In the genomic region with DNA sequence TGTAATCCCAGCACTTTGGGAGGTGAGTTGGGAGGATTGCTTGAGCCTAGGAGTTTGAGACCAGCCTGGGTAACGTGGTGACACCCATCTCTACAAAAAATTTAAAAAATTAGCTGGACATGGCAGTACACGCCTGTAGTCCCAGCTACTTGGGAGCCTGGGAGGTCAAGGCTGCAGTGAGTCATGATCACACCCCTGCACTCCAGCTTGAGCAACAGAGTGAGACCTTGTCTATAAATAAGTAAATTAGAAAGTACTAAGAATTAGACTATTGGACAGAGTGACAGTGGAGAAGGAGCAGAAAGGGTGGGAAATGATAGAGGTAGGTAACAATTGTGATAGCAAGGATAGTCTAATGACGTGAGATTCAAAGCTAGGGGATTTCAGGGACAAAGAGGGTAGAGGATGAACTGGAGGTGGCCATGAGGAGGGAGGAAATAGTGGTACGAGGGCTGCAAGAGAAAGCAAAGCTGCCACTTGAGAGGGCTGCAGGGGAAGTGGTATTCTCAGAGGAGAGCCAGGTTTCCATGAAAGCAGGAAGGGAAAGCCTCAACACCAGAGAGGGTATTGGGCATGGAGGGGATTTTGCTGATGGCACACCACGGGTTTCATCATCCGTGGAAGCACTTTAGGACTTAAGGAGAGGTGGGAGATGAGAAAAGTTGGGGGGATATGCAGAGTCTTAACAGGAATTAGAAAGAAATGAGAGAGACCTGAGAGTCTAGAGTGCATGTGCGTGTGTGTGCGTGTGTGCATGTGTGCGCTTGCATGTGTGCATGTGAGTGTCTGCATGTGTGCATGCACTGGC, we compare ENCODE assay signal across 1 cellular context.
TF ChIP-seq lines count a peak whose summit lies in the region.

No MANE protein-coding gene starts in this region.

TF ChIP-seq in GM12878, 131 proteins besides CTCF, POLR2A, EP300 and RAD21 (continued from another document and continues in another):
- TF ChIP-seq, protein P1, sequence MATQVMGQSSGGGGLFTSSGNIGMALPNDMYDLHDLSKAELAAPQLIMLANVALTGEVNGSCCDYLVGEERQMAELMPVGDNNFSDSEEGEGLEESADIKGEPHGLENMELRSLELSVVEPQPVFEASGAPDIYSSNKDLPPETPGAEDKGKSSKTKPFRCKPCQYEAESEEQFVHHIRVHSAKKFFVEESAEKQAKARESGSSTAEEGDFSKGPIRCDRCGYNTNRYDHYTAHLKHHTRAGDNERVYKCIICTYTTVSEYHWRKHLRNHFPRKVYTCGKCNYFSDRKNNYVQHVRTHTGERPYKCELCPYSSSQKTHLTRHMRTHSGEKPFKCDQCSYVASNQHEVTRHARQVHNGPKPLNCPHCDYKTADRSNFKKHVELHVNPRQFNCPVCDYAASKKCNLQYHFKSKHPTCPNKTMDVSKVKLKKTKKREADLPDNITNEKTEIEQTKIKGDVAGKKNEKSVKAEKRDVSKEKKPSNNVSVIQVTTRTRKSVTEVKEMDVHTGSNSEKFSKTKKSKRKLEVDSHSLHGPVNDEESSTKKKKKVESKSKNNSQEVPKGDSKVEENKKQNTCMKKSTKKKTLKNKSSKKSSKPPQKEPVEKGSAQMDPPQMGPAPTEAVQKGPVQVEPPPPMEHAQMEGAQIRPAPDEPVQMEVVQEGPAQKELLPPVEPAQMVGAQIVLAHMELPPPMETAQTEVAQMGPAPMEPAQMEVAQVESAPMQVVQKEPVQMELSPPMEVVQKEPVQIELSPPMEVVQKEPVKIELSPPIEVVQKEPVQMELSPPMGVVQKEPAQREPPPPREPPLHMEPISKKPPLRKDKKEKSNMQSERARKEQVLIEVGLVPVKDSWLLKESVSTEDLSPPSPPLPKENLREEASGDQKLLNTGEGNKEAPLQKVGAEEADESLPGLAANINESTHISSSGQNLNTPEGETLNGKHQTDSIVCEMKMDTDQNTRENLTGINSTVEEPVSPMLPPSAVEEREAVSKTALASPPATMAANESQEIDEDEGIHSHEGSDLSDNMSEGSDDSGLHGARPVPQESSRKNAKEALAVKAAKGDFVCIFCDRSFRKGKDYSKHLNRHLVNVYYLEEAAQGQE (IDR thresholded peaks at IDR 0.05; ENCODE audit: low read depth, low read length) = no peak
- TF ChIP-seq ZZZ3 (IDR thresholded peaks at IDR 0.05; ENCODE audit: control insufficient read depth, insufficient read length, low read depth) = no peak
- TF ChIP-seq, protein P2, sequence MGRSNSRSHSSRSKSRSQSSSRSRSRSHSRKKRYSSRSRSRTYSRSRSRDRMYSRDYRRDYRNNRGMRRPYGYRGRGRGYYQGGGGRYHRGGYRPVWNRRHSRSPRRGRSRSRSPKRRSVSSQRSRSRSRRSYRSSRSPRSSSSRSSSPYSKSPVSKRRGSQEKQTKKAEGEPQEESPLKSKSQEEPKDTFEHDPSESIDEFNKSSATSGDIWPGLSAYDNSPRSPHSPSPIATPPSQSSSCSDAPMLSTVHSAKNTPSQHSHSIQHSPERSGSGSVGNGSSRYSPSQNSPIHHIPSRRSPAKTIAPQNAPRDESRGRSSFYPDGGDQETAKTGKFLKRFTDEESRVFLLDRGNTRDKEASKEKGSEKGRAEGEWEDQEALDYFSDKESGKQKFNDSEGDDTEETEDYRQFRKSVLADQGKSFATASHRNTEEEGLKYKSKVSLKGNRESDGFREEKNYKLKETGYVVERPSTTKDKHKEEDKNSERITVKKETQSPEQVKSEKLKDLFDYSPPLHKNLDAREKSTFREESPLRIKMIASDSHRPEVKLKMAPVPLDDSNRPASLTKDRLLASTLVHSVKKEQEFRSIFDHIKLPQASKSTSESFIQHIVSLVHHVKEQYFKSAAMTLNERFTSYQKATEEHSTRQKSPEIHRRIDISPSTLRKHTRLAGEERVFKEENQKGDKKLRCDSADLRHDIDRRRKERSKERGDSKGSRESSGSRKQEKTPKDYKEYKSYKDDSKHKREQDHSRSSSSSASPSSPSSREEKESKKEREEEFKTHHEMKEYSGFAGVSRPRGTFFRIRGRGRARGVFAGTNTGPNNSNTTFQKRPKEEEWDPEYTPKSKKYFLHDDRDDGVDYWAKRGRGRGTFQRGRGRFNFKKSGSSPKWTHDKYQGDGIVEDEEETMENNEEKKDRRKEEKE (IDR thresholded peaks at IDR 0.05) = no peak
- peak; percentile 70 for TF ChIP-seq RUNX3 (IDR thresholded peaks at IDR 0.05; ENCODE audit: low read length)
- no peak for TF ChIP-seq HDAC2 (IDR thresholded peaks at IDR 0.05)
- peak; percentile 27; the same call in 1 of the 2 replicates for TF ChIP-seq FOXM1 (IDR thresholded peaks at IDR 0.05; ENCODE audit: low read depth, low read length)
- TF ChIP-seq RCOR1 (conservative IDR thresholded peaks at IDR 0.05; ENCODE audit: low read depth, low read length) = no peak
- TF ChIP-seq, protein P3, sequence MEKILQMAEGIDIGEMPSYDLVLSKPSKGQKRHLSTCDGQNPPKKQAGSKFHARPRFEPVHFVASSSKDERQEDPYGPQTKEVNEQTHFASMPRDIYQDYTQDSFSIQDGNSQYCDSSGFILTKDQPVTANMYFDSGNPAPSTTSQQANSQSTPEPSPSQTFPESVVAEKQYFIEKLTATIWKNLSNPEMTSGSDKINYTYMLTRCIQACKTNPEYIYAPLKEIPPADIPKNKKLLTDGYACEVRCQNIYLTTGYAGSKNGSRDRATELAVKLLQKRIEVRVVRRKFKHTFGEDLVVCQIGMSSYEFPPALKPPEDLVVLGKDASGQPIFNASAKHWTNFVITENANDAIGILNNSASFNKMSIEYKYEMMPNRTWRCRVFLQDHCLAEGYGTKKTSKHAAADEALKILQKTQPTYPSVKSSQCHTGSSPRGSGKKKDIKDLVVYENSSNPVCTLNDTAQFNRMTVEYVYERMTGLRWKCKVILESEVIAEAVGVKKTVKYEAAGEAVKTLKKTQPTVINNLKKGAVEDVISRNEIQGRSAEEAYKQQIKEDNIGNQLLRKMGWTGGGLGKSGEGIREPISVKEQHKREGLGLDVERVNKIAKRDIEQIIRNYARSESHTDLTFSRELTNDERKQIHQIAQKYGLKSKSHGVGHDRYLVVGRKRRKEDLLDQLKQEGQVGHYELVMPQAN (conservative IDR thresholded peaks at IDR 0.05) = no peak
- no peak for TF ChIP-seq GABPA (IDR thresholded peaks at IDR 0.05; ENCODE audit: low read depth)
- TF ChIP-seq, protein P4, sequence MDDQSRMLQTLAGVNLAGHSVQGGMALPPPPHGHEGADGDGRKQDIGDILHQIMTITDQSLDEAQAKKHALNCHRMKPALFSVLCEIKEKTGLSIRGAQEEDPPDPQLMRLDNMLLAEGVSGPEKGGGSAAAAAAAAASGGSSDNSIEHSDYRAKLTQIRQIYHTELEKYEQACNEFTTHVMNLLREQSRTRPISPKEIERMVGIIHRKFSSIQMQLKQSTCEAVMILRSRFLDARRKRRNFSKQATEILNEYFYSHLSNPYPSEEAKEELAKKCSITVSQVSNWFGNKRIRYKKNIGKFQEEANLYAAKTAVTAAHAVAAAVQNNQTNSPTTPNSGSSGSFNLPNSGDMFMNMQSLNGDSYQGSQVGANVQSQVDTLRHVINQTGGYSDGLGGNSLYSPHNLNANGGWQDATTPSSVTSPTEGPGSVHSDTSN (IDR thresholded peaks at IDR 0.05; ENCODE audit: insufficient replicate concordance, low read depth, low read length) = no peak
- no peak for TF ChIP-seq TBL1XR1 (IDR thresholded peaks at IDR 0.05; ENCODE audit: low read depth, low read length)
- TF ChIP-seq, protein P5, sequence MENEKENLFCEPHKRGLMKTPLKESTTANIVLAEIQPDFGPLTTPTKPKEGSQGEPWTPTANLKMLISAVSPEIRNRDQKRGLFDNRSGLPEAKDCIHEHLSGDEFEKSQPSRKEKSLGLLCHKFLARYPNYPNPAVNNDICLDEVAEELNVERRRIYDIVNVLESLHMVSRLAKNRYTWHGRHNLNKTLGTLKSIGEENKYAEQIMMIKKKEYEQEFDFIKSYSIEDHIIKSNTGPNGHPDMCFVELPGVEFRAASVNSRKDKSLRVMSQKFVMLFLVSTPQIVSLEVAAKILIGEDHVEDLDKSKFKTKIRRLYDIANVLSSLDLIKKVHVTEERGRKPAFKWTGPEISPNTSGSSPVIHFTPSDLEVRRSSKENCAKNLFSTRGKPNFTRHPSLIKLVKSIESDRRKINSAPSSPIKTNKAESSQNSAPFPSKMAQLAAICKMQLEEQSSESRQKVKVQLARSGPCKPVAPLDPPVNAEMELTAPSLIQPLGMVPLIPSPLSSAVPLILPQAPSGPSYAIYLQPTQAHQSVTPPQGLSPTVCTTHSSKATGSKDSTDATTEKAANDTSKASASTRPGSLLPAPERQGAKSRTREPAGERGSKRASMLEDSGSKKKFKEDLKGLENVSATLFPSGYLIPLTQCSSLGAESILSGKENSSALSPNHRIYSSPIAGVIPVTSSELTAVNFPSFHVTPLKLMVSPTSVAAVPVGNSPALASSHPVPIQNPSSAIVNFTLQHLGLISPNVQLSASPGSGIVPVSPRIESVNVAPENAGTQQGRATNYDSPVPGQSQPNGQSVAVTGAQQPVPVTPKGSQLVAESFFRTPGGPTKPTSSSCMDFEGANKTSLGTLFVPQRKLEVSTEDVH (IDR thresholded peaks at IDR 0.05; ENCODE audit: low read depth, partially characterized antibody) = no peak
- no peak for TF ChIP-seq RB1 (IDR thresholded peaks at IDR 0.05; ENCODE audit: borderline replicate concordance)
- TF ChIP-seq FOS (IDR thresholded peaks at IDR 0.05; ENCODE audit: borderline replicate concordance, extremely low read depth, insufficient read length) = no peak
- TF ChIP-seq SPI1 (IDR thresholded peaks at IDR 0.05; ENCODE audit: borderline replicate concordance, insufficient read depth, low read depth, low read length) = peak; percentile 73; the same call in 1 of the 2 replicates
- TF ChIP-seq, protein P6, sequence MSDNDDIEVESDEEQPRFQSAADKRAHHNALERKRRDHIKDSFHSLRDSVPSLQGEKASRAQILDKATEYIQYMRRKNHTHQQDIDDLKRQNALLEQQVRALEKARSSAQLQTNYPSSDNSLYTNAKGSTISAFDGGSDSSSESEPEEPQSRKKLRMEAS (IDR thresholded peaks at IDR 0.05; ENCODE audit: low read depth, low read length) = no peak
- TF ChIP-seq, protein P7, sequence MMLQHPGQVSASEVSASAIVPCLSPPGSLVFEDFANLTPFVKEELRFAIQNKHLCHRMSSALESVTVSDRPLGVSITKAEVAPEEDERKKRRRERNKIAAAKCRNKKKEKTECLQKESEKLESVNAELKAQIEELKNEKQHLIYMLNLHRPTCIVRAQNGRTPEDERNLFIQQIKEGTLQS (IDR thresholded peaks at IDR 0.05; ENCODE audit: borderline replicate concordance, extremely low read depth, low read depth, low read length) = no peak
- 0 out of 2 replicates have a peak, but pooled peaks have one; percentile 25 for TF ChIP-seq MEF2A (IDR thresholded peaks at IDR 0.05; ENCODE audit: insufficient read depth, low read depth, low read length)
- no peak for TF ChIP-seq SMARCA5 (IDR thresholded peaks at IDR 0.05)
- TF ChIP-seq MXI1 (IDR thresholded peaks at IDR 0.05; ENCODE audit: low read depth, low read length) = no peak
- peak; percentile 76; the same call in 1 of the 2 replicates for TF ChIP-seq HDGF (IDR thresholded peaks at IDR 0.05)
- TF ChIP-seq, protein P8, sequence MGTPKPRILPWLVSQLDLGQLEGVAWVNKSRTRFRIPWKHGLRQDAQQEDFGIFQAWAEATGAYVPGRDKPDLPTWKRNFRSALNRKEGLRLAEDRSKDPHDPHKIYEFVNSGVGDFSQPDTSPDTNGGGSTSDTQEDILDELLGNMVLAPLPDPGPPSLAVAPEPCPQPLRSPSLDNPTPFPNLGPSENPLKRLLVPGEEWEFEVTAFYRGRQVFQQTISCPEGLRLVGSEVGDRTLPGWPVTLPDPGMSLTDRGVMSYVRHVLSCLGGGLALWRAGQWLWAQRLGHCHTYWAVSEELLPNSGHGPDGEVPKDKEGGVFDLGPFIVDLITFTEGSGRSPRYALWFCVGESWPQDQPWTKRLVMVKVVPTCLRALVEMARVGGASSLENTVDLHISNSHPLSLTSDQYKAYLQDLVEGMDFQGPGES (IDR thresholded peaks at IDR 0.05) = no peak
- TF ChIP-seq, protein P9, sequence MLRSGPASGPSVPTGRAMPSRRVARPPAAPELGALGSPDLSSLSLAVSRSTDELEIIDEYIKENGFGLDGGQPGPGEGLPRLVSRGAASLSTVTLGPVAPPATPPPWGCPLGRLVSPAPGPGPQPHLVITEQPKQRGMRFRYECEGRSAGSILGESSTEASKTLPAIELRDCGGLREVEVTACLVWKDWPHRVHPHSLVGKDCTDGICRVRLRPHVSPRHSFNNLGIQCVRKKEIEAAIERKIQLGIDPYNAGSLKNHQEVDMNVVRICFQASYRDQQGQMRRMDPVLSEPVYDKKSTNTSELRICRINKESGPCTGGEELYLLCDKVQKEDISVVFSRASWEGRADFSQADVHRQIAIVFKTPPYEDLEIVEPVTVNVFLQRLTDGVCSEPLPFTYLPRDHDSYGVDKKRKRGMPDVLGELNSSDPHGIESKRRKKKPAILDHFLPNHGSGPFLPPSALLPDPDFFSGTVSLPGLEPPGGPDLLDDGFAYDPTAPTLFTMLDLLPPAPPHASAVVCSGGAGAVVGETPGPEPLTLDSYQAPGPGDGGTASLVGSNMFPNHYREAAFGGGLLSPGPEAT (IDR thresholded peaks at IDR 0.05; ENCODE audit: low read depth) = peak; percentile 41; the same call in 1 of the 2 replicates
- no peak for TF ChIP-seq SMAD1 (IDR thresholded peaks at IDR 0.05; ENCODE audit: low read depth, partially characterized antibody)
- peak; percentile 56; the same call in 1 of the 2 replicates for TF ChIP-seq NBN (IDR thresholded peaks at IDR 0.05)
- TF ChIP-seq RAD51 (IDR thresholded peaks at IDR 0.05) = no peak
- TF ChIP-seq, protein P10, sequence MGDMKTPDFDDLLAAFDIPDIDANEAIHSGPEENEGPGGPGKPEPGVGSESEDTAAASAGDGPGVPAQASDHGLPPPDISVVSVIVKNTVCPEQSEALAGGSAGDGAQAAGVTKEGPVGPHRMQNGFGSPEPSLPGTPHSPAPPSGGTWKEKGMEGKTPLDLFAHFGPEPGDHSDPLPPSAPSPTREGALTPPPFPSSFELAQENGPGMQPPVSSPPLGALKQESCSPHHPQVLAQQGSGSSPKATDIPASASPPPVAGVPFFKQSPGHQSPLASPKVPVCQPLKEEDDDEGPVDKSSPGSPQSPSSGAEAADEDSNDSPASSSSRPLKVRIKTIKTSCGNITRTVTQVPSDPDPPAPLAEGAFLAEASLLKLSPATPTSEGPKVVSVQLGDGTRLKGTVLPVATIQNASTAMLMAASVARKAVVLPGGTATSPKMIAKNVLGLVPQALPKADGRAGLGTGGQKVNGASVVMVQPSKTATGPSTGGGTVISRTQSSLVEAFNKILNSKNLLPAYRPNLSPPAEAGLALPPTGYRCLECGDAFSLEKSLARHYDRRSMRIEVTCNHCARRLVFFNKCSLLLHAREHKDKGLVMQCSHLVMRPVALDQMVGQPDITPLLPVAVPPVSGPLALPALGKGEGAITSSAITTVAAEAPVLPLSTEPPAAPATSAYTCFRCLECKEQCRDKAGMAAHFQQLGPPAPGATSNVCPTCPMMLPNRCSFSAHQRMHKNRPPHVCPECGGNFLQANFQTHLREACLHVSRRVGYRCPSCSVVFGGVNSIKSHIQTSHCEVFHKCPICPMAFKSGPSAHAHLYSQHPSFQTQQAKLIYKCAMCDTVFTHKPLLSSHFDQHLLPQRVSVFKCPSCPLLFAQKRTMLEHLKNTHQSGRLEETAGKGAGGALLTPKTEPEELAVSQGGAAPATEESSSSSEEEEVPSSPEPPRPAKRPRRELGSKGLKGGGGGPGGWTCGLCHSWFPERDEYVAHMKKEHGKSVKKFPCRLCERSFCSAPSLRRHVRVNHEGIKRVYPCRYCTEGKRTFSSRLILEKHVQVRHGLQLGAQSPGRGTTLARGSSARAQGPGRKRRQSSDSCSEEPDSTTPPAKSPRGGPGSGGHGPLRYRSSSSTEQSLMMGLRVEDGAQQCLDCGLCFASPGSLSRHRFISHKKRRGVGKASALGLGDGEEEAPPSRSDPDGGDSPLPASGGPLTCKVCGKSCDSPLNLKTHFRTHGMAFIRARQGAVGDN (IDR thresholded peaks at IDR 0.05) = no peak
